In the genomic region with DNA sequence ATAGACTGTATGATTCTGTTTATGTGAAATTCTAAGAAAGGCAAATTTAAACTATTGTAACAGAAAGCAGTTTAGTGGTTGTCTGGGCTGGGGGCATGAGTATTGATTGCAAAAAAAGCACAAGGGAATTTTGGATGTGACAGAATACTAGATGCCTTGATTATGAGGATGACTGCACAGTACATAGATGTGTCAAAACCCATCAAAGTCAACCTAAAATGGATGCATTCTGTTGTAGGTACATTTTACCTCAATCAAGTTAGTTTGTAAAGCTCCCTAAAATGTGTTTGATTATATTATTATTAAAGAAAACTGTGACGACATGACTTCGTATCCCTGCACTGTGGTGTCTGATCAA, we compare ENCODE assay signal across 22 cellular contexts.
DNase-seq lines count a peak whose midpoint lies in the region; ATAC-seq and TF ChIP-seq lines count a peak whose summit lies in the region.
"Had no signal": no experiment of that assay in that cellular context is flagged by ENCODE, and none has a peak within 500 bp of the region (broad histone marks: within the 10 kb centered on the region; RNA-seq: fewer than 3 reads in every experiment).

No MANE protein-coding gene starts in this region.

- H3K27me3 Mint-ChIP-seq in activated T-cell treated with anti-CD3 and anti-CD28 coated beads, Interleukin-2, amount 50 U/mL, for 72 hours (ENCODE audit: low read depth): no peaks in the 10 kb centered on the region

- peaks cover 68% of the 10 kb centered on the region for H3K4me1 ChIP-seq in PC-9 (replicated peaks; ENCODE audit: insufficient read depth)
- H3K4me1 ChIP-seq: BE2C had no signal

- H4K20me1 ChIP-seq in PC-9 (ENCODE audit: insufficient read depth): no peaks in the 10 kb centered on the region
- H4K20me1 ChIP-seq: BLaER1 treated with 17β-estradiol and CSF1 and Interleukin-3, amounts not matched to agents 10 nM and 100 nM had no signal

- H3K4me3 Mint-ChIP-seq in activated T-cell treated with anti-CD3 and anti-CD28 coated beads, Interleukin-2, amount 50 U/mL, for 72 hours: no peak overlapping the region
- H3K4me3 Mint-ChIP-seq in stimulated activated effector memory CD8-positive, alpha-beta T cell treated with anti-CD3 and anti-CD28 coated beads, Interleukin-12 subunit alpha, Interleukin-12 subunit beta, amount 100 ng/mL, for 72 hours: no peak overlapping the region
- H3K4me3 Mint-ChIP-seq: CD14-positive monocyte; CD4-positive, alpha-beta T cell; CD8-positive, alpha-beta memory T cell had no signal

- H3K79me2 ChIP-seq in PC-9 (ENCODE audit: low read depth): no peaks in the 10 kb centered on the region

- no peaks in the 10 kb centered on the region for H3K9me3 Mint-ChIP-seq in activated T-cell treated with anti-CD3 and anti-CD28 coated beads, Interleukin-2, amount 50 U/mL, for 72 hours
- H3K9me3 Mint-ChIP-seq in stimulated activated effector memory CD8-positive, alpha-beta T cell treated with anti-CD3 and anti-CD28 coated beads, Interleukin-12 subunit alpha, Interleukin-12 subunit beta, amount 100 ng/mL, for 72 hours: no peaks in the 10 kb centered on the region
- H3K9me3 Mint-ChIP-seq: CD4-positive, alpha-beta T cell; CD8-positive, alpha-beta memory T cell had no signal

- DNase-seq in activated T-cell treated with anti-CD3 and anti-CD28 coated beads, Interleukin-2, amount 50 U/mL, for 72 hours: peak in 1 of 2 donors; percentile 10
- DNase-seq in activated T-cell treated with anti-CD3 and anti-CD28 coated beads, Interleukin-2, amount 50 U/mL, for 1 hour: no peak
- DNase-seq in PC-9: no peak
- DNase-seq in epithelial cell of prostate (ENCODE audit: low read depth, low spot score): no peak
- DNase-seq in stimulated activated effector memory CD8-positive, alpha-beta T cell treated with anti-CD3 and anti-CD28 coated beads, Interleukin-12 subunit alpha, Interleukin-12 subunit beta, amount 100 ng/mL, for 72 hours (ENCODE audit: low spot score in 2 of 2): no peak
- no peak for DNase-seq in H4 (ENCODE audit: low spot score)
- no peak for DNase-seq in OCI-M2 (lab: John Stamatoyannopoulos, UW; ENCODE audit: unreplicated experiment)
- DNase-seq: 8988T; ACHN; AML-193; BE2C; CD4-positive, alpha-beta T cell; CD8-positive, alpha-beta memory T cell; DMS 273 treated with DMSO at 0.1 percent for 48 hours; DMS79 treated with DMSO at 0.1 percent for 48 hours; GF-D8; GOT3; H7; HCEC 1CT had no signal

- no peaks in the 10 kb centered on the region for H3K36me3 ChIP-seq in PC-9 (ENCODE audit: low read depth)
- H3K36me3 ChIP-seq: BE2C; BLaER1 treated with 17β-estradiol and CSF1 and Interleukin-3, amounts not matched to agents 10 nM and 100 nM had no signal

- no peaks in the 10 kb centered on the region; the same call in 1 of the 2 replicates for H3K9me3 ChIP-seq in PC-9 (ENCODE audit: insufficient read depth, low read depth)
- H3K9me3 ChIP-seq: A549; BE2C; BLaER1 treated with 17β-estradiol and CSF1 and Interleukin-3, amounts not matched to agents 10 nM and 100 nM had no signal

- peak overlapping the region; percentile 67 for H3K4me2 ChIP-seq in PC-9
- H3K4me2 ChIP-seq: A549; BLaER1 treated with 17β-estradiol and CSF1 and Interleukin-3, amounts not matched to agents 10 nM and 100 nM had no signal

- H3K9me2 ChIP-seq in PC-9 (ENCODE audit: insufficient read depth): no peaks in the 10 kb centered on the region

- H3K27ac ChIP-seq in PC-9 (peak overlapping the region; percentile 75), epithelial cell of prostate (peak overlapping the region; percentile 24)
- H3K27ac ChIP-seq: A549; BLaER1 treated with 17β-estradiol and CSF1 and Interleukin-3, amounts not matched to agents 10 nM and 100 nM had no signal

- CTCF ChIA-PET in PC-9 (lab: Charles Lee): interaction anchor here (0.7 to 1.0 kb wide), 3 partner anchors 9 to 52 kb away, joined by 3 to 11 read pairs (median 4); no protein-coding TSS in a partner anchor

- no TSS peak for BruUV-seq in PC-9 (replicated peaks; lab: Mats Ljungman, UMichigan)

- no peak for TF ChIP-seq CTCF in PC-9 (conservative IDR thresholded peaks at IDR 0.05)

- peak overlapping the region; percentile 36; the same call in 1 of the 2 replicates for H3K4me3 ChIP-seq in PC-9
- H3K4me3 ChIP-seq: A549; BLaER1 treated with 17β-estradiol and CSF1 and Interleukin-3, amounts not matched to agents 10 nM and 100 nM had no signal

- H3K27me3 ChIP-seq in PC-9 (ENCODE audit: insufficient read depth, low read depth): no peaks in the 10 kb centered on the region
- H3K27me3 ChIP-seq: BE2C; BLaER1 treated with 17β-estradiol and CSF1 and Interleukin-3, amounts not matched to agents 10 nM and 100 nM had no signal

- no peaks in the 10 kb centered on the region for H3K36me3 Mint-ChIP-seq in activated T-cell treated with anti-CD3 and anti-CD28 coated beads, Interleukin-2, amount 50 U/mL, for 72 hours (ENCODE audit: insufficient read depth in 2 of 2)
- no peaks in the 10 kb centered on the region for H3K36me3 Mint-ChIP-seq in stimulated activated effector memory CD8-positive, alpha-beta T cell treated with anti-CD3 and anti-CD28 coated beads, Interleukin-12 subunit alpha, Interleukin-12 subunit beta, amount 100 ng/mL, for 72 hours
- H3K36me3 Mint-ChIP-seq: CD14-positive monocyte; CD8-positive, alpha-beta memory T cell had no signal

- POLR2A ChIA-PET in PC-9 (lab: Charles Lee; ENCODE audit: unreplicated experiment): interaction anchor here (0.8 kb wide), 1 partner anchor 11 kb away, joined by 6 read pairs; no protein-coding TSS in a partner anchor

- intact Hi-C loops in PC-9 (cut with micrococcal nuclease; ENCODE audit: unreplicated experiment): no loop called here

- H2AFZ ChIP-seq in PC-9: no peak overlapping the region

- ATAC-seq in activated T-cell treated with anti-CD3 and anti-CD28 coated beads, Interleukin-2, amount 50 U/mL, for 72 hours (replicated peaks in 1 of 2): peak; percentile 49 to 70
- peak; percentile 63 for ATAC-seq in stimulated activated effector memory CD8-positive, alpha-beta T cell treated with anti-CD3 and anti-CD28 coated beads, Interleukin-12 subunit alpha, Interleukin-12 subunit beta, amount 100 ng/mL, for 72 hours
- ATAC-seq: A549 had no signal

- H3K4me1 Mint-ChIP-seq in activated T-cell treated with anti-CD3 and anti-CD28 coated beads, Interleukin-2, amount 50 U/mL, for 72 hours (ENCODE audit: low read depth): peaks cover 19% of the 10 kb centered on the region
- H3K4me1 Mint-ChIP-seq in stimulated activated effector memory CD8-positive, alpha-beta T cell treated with anti-CD3 and anti-CD28 coated beads, Interleukin-12 subunit alpha, Interleukin-12 subunit beta, amount 100 ng/mL, for 72 hours: peaks cover 27% of the 10 kb centered on the region
- H3K4me1 Mint-ChIP-seq: CD14-positive monocyte had no signal

- peaks cover 42% of the 10 kb centered on the region for H3F3A ChIP-seq in PC-9 (ENCODE audit: insufficient read depth, low read depth)

- no peak overlapping the region for H3K27ac Mint-ChIP-seq in activated T-cell treated with anti-CD3 and anti-CD28 coated beads, Interleukin-2, amount 50 U/mL, for 72 hours
- H3K27ac Mint-ChIP-seq in stimulated activated effector memory CD8-positive, alpha-beta T cell treated with anti-CD3 and anti-CD28 coated beads, Interleukin-12 subunit alpha, Interleukin-12 subunit beta, amount 100 ng/mL, for 72 hours: no peak overlapping the region
- H3K27ac Mint-ChIP-seq: CD14-positive monocyte; CD4-positive, alpha-beta T cell; CD8-positive, alpha-beta memory T cell had no signal
